ENCODE assay signal across 15 cellular contexts in genomic region chr6:106185626-106186025, GRCh38.
A peak's percentile ranks its signal among the peaks of the same experiment; 100 is the strongest.
DNase-seq lines count a peak whose midpoint lies in the region; ATAC-seq lines count a peak whose summit lies in the region.
"Had no signal": no experiment of that assay in that cellular context is flagged by ENCODE, and none has a peak within 500 bp of the region (broad histone marks: within the 10 kb centered on the region; RNA-seq: fewer than 3 reads in every experiment).

No MANE protein-coding gene starts in this region.

- peaks cover 56% of the 10 kb centered on the region for H3K4me1 ChIP-seq in CD4-positive, CD25-positive, alpha-beta regulatory T cell (ENCODE audit: control insufficient read depth, insufficient read depth, low read length, poor library complexity, severe bottlenecking)

- intact Hi-C loops in activated CD4-positive, alpha-beta T cell treated with anti-CD3 and anti-CD28 coated beads, Interleukin-2, amount 10 ng/mL, durations not matched to agents 24 days and 14 days (cut with micrococcal nuclease) = loop anchor here (1.0 to 5.0 kb wide), 7 partner anchors 45 to 539 kb away; no protein-coding TSS in a partner anchor
- intact Hi-C loops in cardiac septum (cut with DNase I) = no loop called here

- POLR2A ChIA-PET in activated CD4-positive, alpha-beta T cell treated with anti-CD3 and anti-CD28 coated beads, Interleukin-2, amount 10 ng/mL, durations not matched to agents 7 days and 5 days (lab: Charles Lee) = no interaction called here

- peak overlapping the region; percentile 29 for H3K4me3 ChIP-seq in CD4-positive, CD25-positive, alpha-beta regulatory T cell (ENCODE audit: low read depth, low read length)

- no peak for ATAC-seq in CD4-positive, CD25-positive, alpha-beta regulatory T cell (ENCODE audit: low read depth in 2 of 2)
- ATAC-seq in T-helper 17 cell = no peak

- peaks cover 48% of the 10 kb centered on the region for H3K4me1 Mint-ChIP-seq in activated CD4-positive, alpha-beta T cell treated with anti-CD3 and anti-CD28 coated beads, Interleukin-2, amount 10 ng/mL, durations not matched to agents 24 days and 14 days
- peaks cover 58% of the 10 kb centered on the region for H3K4me1 Mint-ChIP-seq in activated CD4-positive, alpha-beta T cell treated with anti-CD3 and anti-CD28 coated beads, Interleukin-2, amount 10 ng/mL, durations not matched to agents 7 days and 5 days
- peaks cover 47 to 74% (median 61%) of the 10 kb centered on the region in 4 donors for H3K4me1 Mint-ChIP-seq in CD4-positive, CD25-positive, alpha-beta regulatory T cell
- peaks cover 42% of the 10 kb centered on the region for H3K4me1 Mint-ChIP-seq in T-helper 17 cell
- H3K4me1 Mint-ChIP-seq in activated naive CD8-positive, alpha-beta T cell treated with anti-CD3 and anti-CD28 coated beads for 36 hours = peaks cover 61% of the 10 kb centered on the region

- CTCF ChIA-PET in activated CD4-positive, alpha-beta T cell treated with anti-CD3 and anti-CD28 coated beads, Interleukin-2, amount 10 ng/mL, durations not matched to agents 7 days and 5 days (lab: Charles Lee) = interaction anchor here (0.7 to 2.3 kb wide), 3 partner anchors 16 to 692 kb away, joined by 3 to 6 read pairs (median 3); no protein-coding TSS in a partner anchor

- H3K36me3 ChIP-seq in CD4-positive, CD25-positive, alpha-beta regulatory T cell (ENCODE audit: control insufficient read depth, insufficient read depth, low read length) = no peaks in the 10 kb centered on the region

- H3K27me3 Mint-ChIP-seq in activated CD4-positive, alpha-beta T cell treated with anti-CD3 and anti-CD28 coated beads, Interleukin-2, amount 10 ng/mL, durations not matched to agents 24 days and 14 days = no peaks in the 10 kb centered on the region
- H3K27me3 Mint-ChIP-seq in activated CD4-positive, alpha-beta T cell treated with anti-CD3 and anti-CD28 coated beads, Interleukin-2, amount 10 ng/mL, durations not matched to agents 7 days and 5 days = no peaks in the 10 kb centered on the region
- no peaks in the 10 kb centered on the region for H3K27me3 Mint-ChIP-seq in CD4-positive, CD25-positive, alpha-beta regulatory T cell
- H3K27me3 Mint-ChIP-seq in T-helper 17 cell = no peaks in the 10 kb centered on the region
- no peaks in the 10 kb centered on the region for H3K27me3 Mint-ChIP-seq in activated naive CD8-positive, alpha-beta T cell treated with anti-CD3 and anti-CD28 coated beads for 36 hours

- H3K9me3 Mint-ChIP-seq in activated CD4-positive, alpha-beta T cell treated with anti-CD3 and anti-CD28 coated beads, Interleukin-2, amount 10 ng/mL, durations not matched to agents 24 days and 14 days = peaks cover 5% of the 10 kb centered on the region
- H3K9me3 Mint-ChIP-seq in activated CD4-positive, alpha-beta T cell treated with anti-CD3 and anti-CD28 coated beads, Interleukin-2, amount 10 ng/mL, durations not matched to agents 7 days and 5 days = peaks cover 5% of the 10 kb centered on the region
- H3K9me3 Mint-ChIP-seq in CD4-positive, CD25-positive, alpha-beta regulatory T cell = no peaks in the 10 kb centered on the region
- H3K9me3 Mint-ChIP-seq in activated naive CD8-positive, alpha-beta T cell treated with anti-CD3 and anti-CD28 coated beads for 36 hours = peaks cover 3% of the 10 kb centered on the region

- H3K27ac Mint-ChIP-seq in activated CD4-positive, alpha-beta T cell treated with anti-CD3 and anti-CD28 coated beads, Interleukin-2, amount 10 ng/mL, durations not matched to agents 24 days and 14 days = peak overlapping the region; percentile 88
- H3K27ac Mint-ChIP-seq in activated CD4-positive, alpha-beta T cell treated with anti-CD3 and anti-CD28 coated beads, Interleukin-2, amount 10 ng/mL, durations not matched to agents 7 days and 5 days = no peak overlapping the region
- H3K27ac Mint-ChIP-seq in CD4-positive, CD25-positive, alpha-beta regulatory T cell = peak overlapping the region in 2 of 3 donors; percentile 20 to 56
- H3K27ac Mint-ChIP-seq in T-helper 17 cell = peak overlapping the region; percentile 35
- H3K27ac Mint-ChIP-seq in activated naive CD8-positive, alpha-beta T cell treated with anti-CD3 and anti-CD28 coated beads for 36 hours = peak overlapping the region; percentile 80

- DNase-seq in activated CD4-positive, alpha-beta T cell treated with anti-CD3 and anti-CD28 coated beads, Interleukin-2, amount 10 ng/mL, durations not matched to agents 24 days and 14 days = peak; percentile 53
- no peak for DNase-seq in activated CD4-positive, alpha-beta T cell treated with anti-CD3 and anti-CD28 coated beads, Interleukin-2, amount 10 ng/mL, durations not matched to agents 7 days and 5 days
- DNase-seq in CD4-positive, CD25-positive, alpha-beta regulatory T cell = no peak
- no peak for DNase-seq in T-helper 17 cell
- no peak for DNase-seq in activated naive CD8-positive, alpha-beta T cell treated with anti-CD3 and anti-CD28 coated beads for 36 hours
- DNase-seq in NCI-H82 treated with DMSO at 0.1 percent for 48 hours (lab: John Stamatoyannopoulos, UW; ENCODE audit: unreplicated experiment) = no peak
- DNase-seq in Ammon's horn (ENCODE audit: low spot score) = no peak
- no peak for DNase-seq in cardiac septum (ENCODE audit: low spot score)
- DNase-seq: C1 segment of cervical spinal cord, HCEC 1CT, Karpas-422, NCI-H1105 treated with DMSO at 0.1 percent for 48 hours, NCI-H187 treated with DMSO at 0.1 percent for 48 hours, NCI-H2171, NCI-H774 had no signal

- H3K4me3 Mint-ChIP-seq in activated CD4-positive, alpha-beta T cell treated with anti-CD3 and anti-CD28 coated beads, Interleukin-2, amount 10 ng/mL, durations not matched to agents 24 days and 14 days = peak overlapping the region; percentile 60
- H3K4me3 Mint-ChIP-seq in activated CD4-positive, alpha-beta T cell treated with anti-CD3 and anti-CD28 coated beads, Interleukin-2, amount 10 ng/mL, durations not matched to agents 7 days and 5 days = no peak overlapping the region
- H3K4me3 Mint-ChIP-seq in CD4-positive, CD25-positive, alpha-beta regulatory T cell = peak overlapping the region in 3 of 4 donors; percentile 6 to 22 (median 19)
- no peak overlapping the region for H3K4me3 Mint-ChIP-seq in T-helper 17 cell
- H3K4me3 Mint-ChIP-seq in activated naive CD8-positive, alpha-beta T cell treated with anti-CD3 and anti-CD28 coated beads for 36 hours = peak overlapping the region; percentile 37

- H3K9me3 ChIP-seq in CD4-positive, CD25-positive, alpha-beta regulatory T cell (ENCODE audit: control insufficient read depth in 2 of 2, low read length in 2 of 2) = no peaks in the 10 kb centered on the region
- no peaks in the 10 kb centered on the region for H3K9me3 ChIP-seq in T-helper 17 cell (ENCODE audit: control insufficient read depth, low read length, poor library complexity, severe bottlenecking)

- H3K36me3 Mint-ChIP-seq in activated CD4-positive, alpha-beta T cell treated with anti-CD3 and anti-CD28 coated beads, Interleukin-2, amount 10 ng/mL, durations not matched to agents 24 days and 14 days (ENCODE audit: low read depth) = peaks cover 18% of the 10 kb centered on the region
- H3K36me3 Mint-ChIP-seq in activated CD4-positive, alpha-beta T cell treated with anti-CD3 and anti-CD28 coated beads, Interleukin-2, amount 10 ng/mL, durations not matched to agents 7 days and 5 days (ENCODE audit: low read depth) = peaks cover 34% of the 10 kb centered on the region
- peaks cover 12% of the 10 kb centered on the region for H3K36me3 Mint-ChIP-seq in CD4-positive, CD25-positive, alpha-beta regulatory T cell
- H3K36me3 Mint-ChIP-seq in T-helper 17 cell (ENCODE audit: low read depth) = no peaks in the 10 kb centered on the region
- H3K36me3 Mint-ChIP-seq in activated naive CD8-positive, alpha-beta T cell treated with anti-CD3 and anti-CD28 coated beads for 36 hours = peaks cover 40% of the 10 kb centered on the region

- H3K27ac ChIP-seq in CD4-positive, CD25-positive, alpha-beta regulatory T cell (ENCODE audit: insufficient read depth, low read length, poor library complexity, severe bottlenecking) = peak overlapping the region; percentile 34

- no peaks in the 10 kb centered on the region for H3K27me3 ChIP-seq in CD4-positive, CD25-positive, alpha-beta regulatory T cell (ENCODE audit: control insufficient read depth, insufficient read depth, low read length)

Comparison
In these comparisons a context has a peak if more than half of its experiments do, and no peak if none do; other contexts are left out.
1. H3K4me3 Mint-ChIP-seq: peak in activated CD4-positive, alpha-beta T cell treated with anti-CD3 and anti-CD28 coated beads, Interleukin-2, amount 10 ng/mL, durations not matched to agents 24 days and 14 days (single experiment), CD4-positive, CD25-positive, alpha-beta regulatory T cell (3 of 4) and activated naive CD8-positive, alpha-beta T cell treated with anti-CD3 and anti-CD28 coated beads for 36 hours (single experiment); none in activated CD4-positive, alpha-beta T cell treated with anti-CD3 and anti-CD28 coated beads, Interleukin-2, amount 10 ng/mL, durations not matched to agents 7 days and 5 days (single experiment) and T-helper 17 cell (single experiment).